In genomic region chr10:65900271-65900670, GRCh38 we compare ENCODE assay signal across 2 cellular contexts.
TF ChIP-seq lines count a peak whose summit lies in the region.

No MANE protein-coding gene starts in this region.

TF ChIP-seq in K562, 482 proteins besides CTCF, POLR2A, EP300 and RAD21 (continued from another document):
- TF ChIP-seq TFAP4 (CRISPR knock-in tag; IDR thresholded peaks at IDR 0.05; ENCODE audit: borderline replicate concordance) (no peak), NCOA1 (IDR thresholded peaks at IDR 0.05; ENCODE audit: low read depth) (no peak)

TF ChIP-seq in SK-N-SH, 30 proteins besides CTCF, POLR2A, EP300 and RAD21 (continued from another document):
- TF ChIP-seq REST (IDR thresholded peaks at IDR 0.05; ENCODE audit: low read depth, low read length) (no peak), TEAD4 (IDR thresholded peaks at IDR 0.05; ENCODE audit: borderline replicate concordance, insufficient read depth) (no peak), PBX3 (IDR thresholded peaks at IDR 0.05) (no peak), RFX5 (IDR thresholded peaks at IDR 0.05; ENCODE audit: low read length) (no peak), EZH2phosphoT487 (IDR thresholded peaks at IDR 0.05; ENCODE audit: borderline replicate concordance, low read depth) (no peak), JUND (IDR thresholded peaks at IDR 0.05) (no peak), RCOR1 (IDR thresholded peaks at IDR 0.05; ENCODE audit: low read length) (no peak)
- TF ChIP-seq, protein P1, sequence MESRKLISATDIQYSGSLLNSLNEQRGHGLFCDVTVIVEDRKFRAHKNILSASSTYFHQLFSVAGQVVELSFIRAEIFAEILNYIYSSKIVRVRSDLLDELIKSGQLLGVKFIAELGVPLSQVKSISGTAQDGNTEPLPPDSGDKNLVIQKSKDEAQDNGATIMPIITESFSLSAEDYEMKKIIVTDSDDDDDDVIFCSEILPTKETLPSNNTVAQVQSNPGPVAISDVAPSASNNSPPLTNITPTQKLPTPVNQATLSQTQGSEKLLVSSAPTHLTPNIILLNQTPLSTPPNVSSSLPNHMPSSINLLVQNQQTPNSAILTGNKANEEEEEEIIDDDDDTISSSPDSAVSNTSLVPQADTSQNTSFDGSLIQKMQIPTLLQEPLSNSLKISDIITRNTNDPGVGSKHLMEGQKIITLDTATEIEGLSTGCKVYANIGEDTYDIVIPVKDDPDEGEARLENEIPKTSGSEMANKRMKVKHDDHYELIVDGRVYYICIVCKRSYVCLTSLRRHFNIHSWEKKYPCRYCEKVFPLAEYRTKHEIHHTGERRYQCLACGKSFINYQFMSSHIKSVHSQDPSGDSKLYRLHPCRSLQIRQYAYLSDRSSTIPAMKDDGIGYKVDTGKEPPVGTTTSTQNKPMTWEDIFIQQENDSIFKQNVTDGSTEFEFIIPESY (IDR thresholded peaks at IDR 0.05; ENCODE audit: borderline replicate concordance, low read depth), result no peak
- TF ChIP-seq, protein P2, sequence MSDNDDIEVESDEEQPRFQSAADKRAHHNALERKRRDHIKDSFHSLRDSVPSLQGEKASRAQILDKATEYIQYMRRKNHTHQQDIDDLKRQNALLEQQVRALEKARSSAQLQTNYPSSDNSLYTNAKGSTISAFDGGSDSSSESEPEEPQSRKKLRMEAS (IDR thresholded peaks at IDR 0.05; ENCODE audit: low read depth), result no peak
TF ChIP-seq in SK-N-SH: peak in this region for 0.
